ENCODE assay signal across 11 cellular contexts in genomic region chr6:1336246-1336843, GRCh38. TPM values are rescaled to one million over a fixed set of nuclear protein-coding genes. Genes with fewer than 3 reads are reported as not detected.
DNase-seq lines count a peak whose midpoint lies in the region.
"Had no signal": no experiment of that assay in that cellular context is flagged by ENCODE, and none has a peak within 500 bp of the region (broad histone marks: within the 10 kb centered on the region; RNA-seq: fewer than 3 reads in every experiment).

No MANE protein-coding gene starts in this region.

- in situ Hi-C loops in SK-MEL-5 (cut with HindIII; ENCODE audit: low pct_unique_long_range_greater_than_20kb, low sequenced_read_pairs): no loop called here

- DNase-seq in stimulated activated CD4-positive, alpha-beta T cell treated with anti-CD3 and anti-CD28 coated beads, Interleukin-15, amount 100 ng/mL, for 24 hours: peak; percentile 4
- no peak for DNase-seq in stimulated activated CD4-positive, alpha-beta T cell treated with anti-CD3 and anti-CD28 coated beads, Interleukin-2, amount 100 ng/mL, for 48 hours
- DNase-seq in SK-MEL-5 (ENCODE audit: low read depth, low spot score) (peak; percentile 63), islet precursor cell (peak; percentile 88), ureter (ENCODE audit: low spot score) (peak; percentile 75), NCI-H2107 (lab: John Stamatoyannopoulos, UW) (no peak)
- no peak for DNase-seq in effector CD4-positive, alpha-beta T cell
- no peak for DNase-seq in activated CD4-positive, alpha-beta T cell treated with anti-CD3 and anti-CD28 coated beads, Interleukin-2, amount 50 U/mL, for 4 hours
- DNase-seq: activated gamma-delta T cell had no signal

RNA-seq across cellular contexts. Expression of gene FOXQ1, which starts 24.4 kb away (rescaled TPM):
- total RNA-seq in SK-MEL-5 (2014; rRNA removed; shearing (Covaris generic)): not detected in 2 replicates
- 0.08 TPM in 1 of 2 replicates, not detected in the other for polyA plus RNA-seq in SK-MEL-5 (2015; cell fraction: cytosol; rRNA removed)
- polyA plus RNA-seq in SK-MEL-5 (2015; cell fraction: nucleus; rRNA removed): not detected in 2 replicates
- 130 TPM for total RNA-seq in ureter
- total RNA-seq: omental fat pad had no signal
- polyA plus RNA-seq: IgD-negative memory B cell had no signal

RNA-seq across cellular contexts. Expression of gene FOXF2, which starts 53.0 kb away (rescaled TPM):
- total RNA-seq in SK-MEL-5 (2014; rRNA removed; shearing (Covaris generic)): 3.8 and 6.0 TPM in 2 replicates
- polyA plus RNA-seq in SK-MEL-5 (2015; cell fraction: cytosol; rRNA removed): 11.2 and 12.2 TPM in 2 replicates
- 4.4 and 6.3 TPM in 2 replicates for polyA plus RNA-seq in SK-MEL-5 (2015; cell fraction: nucleus; rRNA removed)
- 3.4 TPM for total RNA-seq in ureter
- polyA plus RNA-seq: IgD-negative memory B cell had no signal

Comparison
In these comparisons a context has a peak if more than half of its experiments do, and no peak if none do; other contexts are left out.
1. DNase-seq: peak in stimulated activated CD4-positive, alpha-beta T cell treated with anti-CD3 and anti-CD28 coated beads, Interleukin-15, amount 100 ng/mL, for 24 hours (single experiment), SK-MEL-5 (single experiment), islet precursor cell (single experiment) and ureter (single experiment); none in stimulated activated CD4-positive, alpha-beta T cell treated with anti-CD3 and anti-CD28 coated beads, Interleukin-2, amount 100 ng/mL, for 48 hours (0 of 2), effector CD4-positive, alpha-beta T cell (single experiment), activated CD4-positive, alpha-beta T cell treated with anti-CD3 and anti-CD28 coated beads, Interleukin-2, amount 50 U/mL, for 4 hours (0 of 2) and NCI-H2107 (single experiment).
2. RNA of gene FOXQ1, which starts 24.4 kb away (total RNA-seq): 130 TPM in ureter (single experiment); not detected in SK-MEL-5; every median in the first group is over 100 times any median in the second.